In genomic region chr4:2008671-2008920, GRCh38 we compare ENCODE assay signal across 1 cellular context.
TF ChIP-seq lines count a peak whose summit lies in the region.

No MANE protein-coding gene starts in this region.

TF ChIP-seq in WTC11, 78 proteins besides CTCF, POLR2A, EP300 and RAD21 (continued from another document):
- no peak for TF ChIP-seq ZSCAN18 (CRISPR knock-in tag; IDR thresholded peaks at IDR 0.05)
TF ChIP-seq in WTC11: peak in this region for 6.
